9 cellular contexts compared by ENCODE assay signal in the genomic region with DNA sequence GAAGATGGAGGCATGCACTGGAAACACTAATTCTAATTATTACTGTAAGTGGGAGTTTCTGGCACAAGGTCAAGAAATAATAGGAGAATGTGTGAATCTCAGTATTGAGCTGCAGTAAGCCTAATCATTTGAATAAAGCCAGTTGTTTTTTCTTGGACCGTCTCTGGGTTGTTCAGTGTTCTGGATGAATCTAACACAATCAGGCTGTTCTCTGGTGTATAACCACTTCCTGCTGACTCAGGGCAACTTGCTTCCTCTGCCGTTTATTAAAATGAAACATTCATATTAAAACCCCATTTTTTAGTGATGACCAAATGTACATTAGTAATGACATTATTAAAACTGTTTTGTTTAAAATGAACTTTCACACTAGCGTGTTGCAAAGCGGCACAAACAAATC.
A peak's percentile ranks its signal among the peaks of the same experiment; 100 is the strongest.
DNase-seq lines count a peak whose midpoint lies in the region; ATAC-seq and TF ChIP-seq lines count a peak whose summit lies in the region.
"Had no signal": no experiment of that assay in that cellular context is flagged by ENCODE, and none has a peak within 500 bp of the region (broad histone marks: within the 10 kb centered on the region; RNA-seq: fewer than 3 reads in every experiment).

No MANE protein-coding gene starts in this region.

- H3K4me3 ChIP-seq in trophoblast cell (ENCODE audit: low read depth, low read length) = no peak overlapping the region

- H3K4me2 ChIP-seq in trophoblast cell (ENCODE audit: low read length) = no peak overlapping the region

- H2AK5ac ChIP-seq in trophoblast cell (ENCODE audit: low read length) = no peak overlapping the region

- no peak overlapping the region for H3K23ac ChIP-seq in trophoblast cell (ENCODE audit: low read length)

- CTCF ChIA-PET in activated CD8-positive, alpha-beta T cell treated with anti-CD3 and anti-CD28 coated beads for 36 hours (lab: Charles Lee) = no interaction called here

- H2BK5ac ChIP-seq in trophoblast cell (ENCODE audit: low read depth, low read length, poor library complexity) = no peak overlapping the region

- H3K4me3 Mint-ChIP-seq in activated CD8-positive, alpha-beta T cell treated with anti-CD3 and anti-CD28 coated beads for 36 hours = no peak overlapping the region
- H3K4me3 Mint-ChIP-seq: activated B cell treated with CpG ODN at 0.5 μM for 24 hours had no signal

- H3K36me3 ChIP-seq in trophoblast cell (ENCODE audit: control insufficient read depth in 1 of 2, insufficient read depth in 2 of 2, low read length in 2 of 2) = no peaks in the 10 kb centered on the region

- no peak for TF ChIP-seq CTCF in activated CD8-positive, alpha-beta T cell treated with anti-CD3 and anti-CD28 coated beads for 36 hours (IDR thresholded peaks at IDR 0.05)

- H3K4me1 ChIP-seq in trophoblast cell (ENCODE audit: control insufficient read depth in 1 of 2, insufficient read depth in 2 of 2, low read length in 2 of 2) = no peaks in the 10 kb centered on the region

- H4K8ac ChIP-seq in trophoblast cell (ENCODE audit: low read depth, low read length) = no peak overlapping the region

- no peak overlapping the region for H3K14ac ChIP-seq in trophoblast cell (ENCODE audit: low read length)

- no peaks in the 10 kb centered on the region for H3K79me1 ChIP-seq in trophoblast cell (ENCODE audit: low read length)

- no peak overlapping the region for H4K12ac ChIP-seq in trophoblast cell (ENCODE audit: low read depth, low read length)

- no peak overlapping the region for H3K27ac ChIP-seq in trophoblast cell (ENCODE audit: low read depth, low read length)

- peaks cover 11% of the 10 kb centered on the region for H3K4me1 Mint-ChIP-seq in activated CD8-positive, alpha-beta T cell treated with anti-CD3 and anti-CD28 coated beads for 36 hours (ENCODE audit: low read depth)

- H2AFZ ChIP-seq in trophoblast cell (ENCODE audit: insufficient read depth, low read length, poor library complexity) = no peak overlapping the region

- no peak overlapping the region for H3K9ac ChIP-seq in trophoblast cell (ENCODE audit: low read length)

- no peaks in the 10 kb centered on the region for H3K36me3 Mint-ChIP-seq in activated CD8-positive, alpha-beta T cell treated with anti-CD3 and anti-CD28 coated beads for 36 hours (ENCODE audit: low read depth)

- WGBS in trophoblast cell (ENCODE audit: extremely low coverage, insufficient coverage, insufficient read length) = no CpG with 5 or more reads among the region's 4 CpGs

- intact Hi-C loops in activated CD8-positive, alpha-beta T cell treated with anti-CD3 and anti-CD28 coated beads for 36 hours (cut with micrococcal nuclease) = no loop called here

- no peaks in the 10 kb centered on the region for H3K9me3 Mint-ChIP-seq in activated CD8-positive, alpha-beta T cell treated with anti-CD3 and anti-CD28 coated beads for 36 hours
- H3K9me3 Mint-ChIP-seq: activated B cell treated with CpG ODN at 0.5 μM for 24 hours had no signal

- H2BK12ac ChIP-seq in trophoblast cell (ENCODE audit: low read length) = no peak overlapping the region

- peak overlapping the region; percentile 50 for H3K27ac Mint-ChIP-seq in activated CD8-positive, alpha-beta T cell treated with anti-CD3 and anti-CD28 coated beads for 36 hours
- H3K27ac Mint-ChIP-seq: activated B cell treated with CpG ODN at 0.5 μM for 24 hours had no signal

- H3K18ac ChIP-seq in trophoblast cell (ENCODE audit: low read length) = no peak overlapping the region

- ATAC-seq in activated CD4-positive, CD25-positive, alpha-beta regulatory T cell treated with anti-CD3 and anti-CD28 coated beads, Interleukin-2, amount 50 U/mL, for 24 hours = peak; percentile 65 to 87
- ATAC-seq in HG03196 (IDR thresholded peaks at IDR 0.05; ENCODE audit: unreplicated experiment) (peak; percentile 65), HG03095 (IDR thresholded peaks at IDR 0.05; ENCODE audit: unreplicated experiment) (no peak)
- ATAC-seq in activated CD8-positive, alpha-beta T cell treated with anti-CD3 and anti-CD28 coated beads for 36 hours = peak; percentile 81

- DNase-seq in activated CD4-positive, CD25-positive, alpha-beta regulatory T cell treated with anti-CD3 and anti-CD28 coated beads, Interleukin-2, amount 50 U/mL, for 72 hours = no peak
- peak; percentile 49 for DNase-seq in activated CD8-positive, alpha-beta T cell treated with anti-CD3 and anti-CD28 coated beads for 36 hours
- DNase-seq in medulla oblongata (ENCODE audit: extremely low spot score) (peak; percentile 81), NCI-H2171 (lab: John Stamatoyannopoulos, UW) (no peak), trophoblast cell (no peak)
- DNase-seq: activated B cell treated with CpG ODN at 0.5 μM for 24 hours had no signal

- H3K27me3 Mint-ChIP-seq in activated CD8-positive, alpha-beta T cell treated with anti-CD3 and anti-CD28 coated beads for 36 hours = no peaks in the 10 kb centered on the region
- H3K27me3 Mint-ChIP-seq: activated B cell treated with CpG ODN at 0.5 μM for 24 hours had no signal

- H3K9me3 ChIP-seq in trophoblast cell (ENCODE audit: insufficient read depth, low read depth, low read length) = no peaks in the 10 kb centered on the region

- H3K79me2 ChIP-seq in trophoblast cell (ENCODE audit: control insufficient read depth, insufficient read depth, low read length, poor library complexity) = no peaks in the 10 kb centered on the region

- H3K27me3 ChIP-seq in trophoblast cell (ENCODE audit: insufficient read depth, low read length) = no peaks in the 10 kb centered on the region

- H2BK120ac ChIP-seq in trophoblast cell (ENCODE audit: insufficient read depth, low read length, poor library complexity) = no peak overlapping the region

- no peak overlapping the region for H3K4ac ChIP-seq in trophoblast cell (ENCODE audit: low read depth, low read length)

- no peak overlapping the region for H4K91ac ChIP-seq in trophoblast cell (ENCODE audit: low read depth, low read length)

- POLR2A ChIA-PET in activated CD8-positive, alpha-beta T cell treated with anti-CD3 and anti-CD28 coated beads for 36 hours (lab: Charles Lee) = no interaction called here

Comparison
In these comparisons a context has a peak if more than half of its experiments do, and no peak if none do; other contexts are left out.
1. DNase-seq: peak in activated CD8-positive, alpha-beta T cell treated with anti-CD3 and anti-CD28 coated beads for 36 hours (single experiment) and medulla oblongata (single experiment); none in activated CD4-positive, CD25-positive, alpha-beta regulatory T cell treated with anti-CD3 and anti-CD28 coated beads, Interleukin-2, amount 50 U/mL, for 72 hours (single experiment), NCI-H2171 (single experiment) and trophoblast cell (0 of 2).